1 cellular context compared by ENCODE assay signal in the genomic region with DNA sequence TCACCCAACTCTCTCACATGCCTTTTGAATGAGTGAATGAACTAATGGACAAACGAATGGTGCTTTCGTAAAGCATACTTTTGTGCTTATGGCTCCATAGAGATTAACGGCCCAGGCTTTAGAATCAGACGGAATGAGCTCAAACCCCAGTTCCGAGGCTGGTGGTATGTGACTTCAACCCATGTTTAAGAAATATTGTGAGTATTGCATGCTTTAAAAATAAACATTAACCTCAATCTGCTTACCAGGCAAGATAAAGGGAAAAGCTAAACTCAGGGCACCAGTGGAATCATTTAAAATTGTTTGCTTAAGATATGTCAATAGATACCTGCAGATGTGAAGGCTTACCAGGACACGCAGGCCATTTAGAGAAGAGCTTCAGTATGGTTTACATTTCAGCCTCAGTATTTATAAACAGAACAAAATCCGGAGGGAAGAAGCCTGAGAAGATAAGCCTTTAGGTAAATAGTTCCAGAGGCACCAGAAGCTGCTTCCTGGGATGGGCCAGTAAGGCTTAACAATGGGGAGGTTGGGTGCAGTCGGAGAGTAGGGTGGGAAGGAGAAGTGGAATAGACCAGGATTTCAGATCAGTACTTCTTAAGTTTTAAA.
TF ChIP-seq lines count a peak whose summit lies in the region.

No MANE protein-coding gene starts in this region.

TF ChIP-seq in HepG2, 621 proteins besides CTCF, POLR2A, EP300 and RAD21 (continued from another document and continues in another):
- TF ChIP-seq, protein P1, sequence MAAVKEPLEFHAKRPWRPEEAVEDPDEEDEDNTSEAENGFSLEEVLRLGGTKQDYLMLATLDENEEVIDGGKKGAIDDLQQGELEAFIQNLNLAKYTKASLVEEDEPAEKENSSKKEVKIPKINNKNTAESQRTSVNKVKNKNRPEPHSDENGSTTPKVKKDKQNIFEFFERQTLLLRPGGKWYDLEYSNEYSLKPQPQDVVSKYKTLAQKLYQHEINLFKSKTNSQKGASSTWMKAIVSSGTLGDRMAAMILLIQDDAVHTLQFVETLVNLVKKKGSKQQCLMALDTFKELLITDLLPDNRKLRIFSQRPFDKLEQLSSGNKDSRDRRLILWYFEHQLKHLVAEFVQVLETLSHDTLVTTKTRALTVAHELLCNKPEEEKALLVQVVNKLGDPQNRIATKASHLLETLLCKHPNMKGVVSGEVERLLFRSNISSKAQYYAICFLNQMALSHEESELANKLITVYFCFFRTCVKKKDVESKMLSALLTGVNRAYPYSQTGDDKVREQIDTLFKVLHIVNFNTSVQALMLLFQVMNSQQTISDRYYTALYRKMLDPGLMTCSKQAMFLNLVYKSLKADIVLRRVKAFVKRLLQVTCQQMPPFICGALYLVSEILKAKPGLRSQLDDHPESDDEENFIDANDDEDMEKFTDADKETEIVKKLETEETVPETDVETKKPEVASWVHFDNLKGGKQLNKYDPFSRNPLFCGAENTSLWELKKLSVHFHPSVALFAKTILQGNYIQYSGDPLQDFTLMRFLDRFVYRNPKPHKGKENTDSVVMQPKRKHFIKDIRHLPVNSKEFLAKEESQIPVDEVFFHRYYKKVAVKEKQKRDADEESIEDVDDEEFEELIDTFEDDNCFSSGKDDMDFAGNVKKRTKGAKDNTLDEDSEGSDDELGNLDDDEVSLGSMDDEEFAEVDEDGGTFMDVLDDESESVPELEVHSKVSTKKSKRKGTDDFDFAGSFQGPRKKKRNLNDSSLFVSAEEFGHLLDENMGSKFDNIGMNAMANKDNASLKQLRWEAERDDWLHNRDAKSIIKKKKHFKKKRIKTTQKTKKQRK (IDR thresholded peaks at IDR 0.05; ENCODE audit: low read length), result no peak
- TF ChIP-seq KDM5B (CRISPR knock-in tag; IDR thresholded peaks at IDR 0.05; ENCODE audit: borderline replicate concordance) (no peak), KDM4B (CRISPR knock-in tag; IDR thresholded peaks at IDR 0.05) (no peak), MBD4 (IDR thresholded peaks at IDR 0.05; ENCODE audit: borderline replicate concordance, low read length) (peak; percentile 70; the same call in 1 of the 2 replicates), ZNF737 (CRISPR knock-in tag; IDR thresholded peaks at IDR 0.05; ENCODE audit: borderline replicate concordance) (no peak), MXI1 (IDR thresholded peaks at IDR 0.05; ENCODE audit: borderline replicate concordance, low read depth, low read length) (no peak), ZNF629 (CRISPR knock-in tag; conservative IDR thresholded peaks at IDR 0.05) (peak; percentile 81), HNF4A (CRISPR knock-in tag; IDR thresholded peaks at IDR 0.05) (peak; percentile 73), SP140L (CRISPR knock-in tag; IDR thresholded peaks at IDR 0.05; ENCODE audit: borderline replicate concordance) (no peak), KDM6A (CRISPR knock-in tag; IDR thresholded peaks at IDR 0.05; ENCODE audit: low read depth) (peak; percentile 65; the same call in 1 of the 2 replicates), RFXAP (CRISPR knock-in tag; IDR thresholded peaks at IDR 0.05; ENCODE audit: borderline replicate concordance) (0 out of 2 replicates have a peak, but pooled peaks have one; percentile 65), ZNF788 (CRISPR knock-in tag; IDR thresholded peaks at IDR 0.05; ENCODE audit: borderline replicate concordance) (peak; percentile 41; the same call in 1 of the 2 replicates), ZSCAN31 (CRISPR knock-in tag; IDR thresholded peaks at IDR 0.05; ENCODE audit: low read depth) (peak; percentile 67; the same call in 1 of the 2 replicates), RFXANK (CRISPR knock-in tag; IDR thresholded peaks at IDR 0.05) (no peak), SMAD3 (CRISPR knock-in tag; IDR thresholded peaks at IDR 0.05) (peak; percentile 51; the same call in 1 of the 2 replicates), ZNF703 (CRISPR knock-in tag; IDR thresholded peaks at IDR 0.05; ENCODE audit: borderline replicate concordance) (peak; percentile 88), HHEX (CRISPR knock-in tag; IDR thresholded peaks at IDR 0.05) (peak; percentile 91), FIP1L1 (IDR thresholded peaks at IDR 0.05; ENCODE audit: borderline replicate concordance, insufficient read depth, low read depth, low read length) (no peak), NR2C2 (CRISPR knock-in tag; IDR thresholded peaks at IDR 0.05; ENCODE audit: borderline replicate concordance) (no peak), ARNT2 (CRISPR knock-in tag; IDR thresholded peaks at IDR 0.05; ENCODE audit: low read depth) (no peak), SRY (CRISPR knock-in tag; IDR thresholded peaks at IDR 0.05) (no peak), MAFG (CRISPR knock-in tag; IDR thresholded peaks at IDR 0.05) (no peak), NR2F6 (IDR thresholded peaks at IDR 0.05) (peak; percentile 87), NR2F6 (CRISPR knock-in tag; IDR thresholded peaks at IDR 0.05) (peak; percentile 71; the same call in 1 of the 2 replicates), ARNT (IDR thresholded peaks at IDR 0.05) (no peak), ZNF441 (CRISPR knock-in tag; IDR thresholded peaks at IDR 0.05; ENCODE audit: borderline replicate concordance) (0 out of 2 replicates have a peak, but pooled peaks have one; percentile 21), TCF7L2 (IDR thresholded peaks at IDR 0.05; ENCODE audit: low read depth, low read length) (peak; percentile 59), ZNF652 (CRISPR knock-in tag; IDR thresholded peaks at IDR 0.05; ENCODE audit: borderline replicate concordance, low read depth) (0 out of 2 replicates have a peak, but pooled peaks have one; percentile 9), ZNF672 (CRISPR knock-in tag; IDR thresholded peaks at IDR 0.05) (no peak), ERF (CRISPR knock-in tag; IDR thresholded peaks at IDR 0.05) (peak; percentile 82), RXRB (CRISPR knock-in tag; IDR thresholded peaks at IDR 0.05; ENCODE audit: borderline replicate concordance) (peak; percentile 78), PITX1 (CRISPR knock-in tag; IDR thresholded peaks at IDR 0.05) (peak; percentile 99), CREB1 (IDR thresholded peaks at IDR 0.05) (no peak), CREB1 (CRISPR knock-in tag; IDR thresholded peaks at IDR 0.05) (peak; percentile 70), CHD4 (IDR thresholded peaks at IDR 0.05; ENCODE audit: borderline replicate concordance, low read length) (no peak), SAP130 (CRISPR knock-in tag; IDR thresholded peaks at IDR 0.05; ENCODE audit: low read depth) (peak; percentile 67), ZFP36L2 (CRISPR knock-in tag; IDR thresholded peaks at IDR 0.05) (no peak)
- TF ChIP-seq, protein P2, sequence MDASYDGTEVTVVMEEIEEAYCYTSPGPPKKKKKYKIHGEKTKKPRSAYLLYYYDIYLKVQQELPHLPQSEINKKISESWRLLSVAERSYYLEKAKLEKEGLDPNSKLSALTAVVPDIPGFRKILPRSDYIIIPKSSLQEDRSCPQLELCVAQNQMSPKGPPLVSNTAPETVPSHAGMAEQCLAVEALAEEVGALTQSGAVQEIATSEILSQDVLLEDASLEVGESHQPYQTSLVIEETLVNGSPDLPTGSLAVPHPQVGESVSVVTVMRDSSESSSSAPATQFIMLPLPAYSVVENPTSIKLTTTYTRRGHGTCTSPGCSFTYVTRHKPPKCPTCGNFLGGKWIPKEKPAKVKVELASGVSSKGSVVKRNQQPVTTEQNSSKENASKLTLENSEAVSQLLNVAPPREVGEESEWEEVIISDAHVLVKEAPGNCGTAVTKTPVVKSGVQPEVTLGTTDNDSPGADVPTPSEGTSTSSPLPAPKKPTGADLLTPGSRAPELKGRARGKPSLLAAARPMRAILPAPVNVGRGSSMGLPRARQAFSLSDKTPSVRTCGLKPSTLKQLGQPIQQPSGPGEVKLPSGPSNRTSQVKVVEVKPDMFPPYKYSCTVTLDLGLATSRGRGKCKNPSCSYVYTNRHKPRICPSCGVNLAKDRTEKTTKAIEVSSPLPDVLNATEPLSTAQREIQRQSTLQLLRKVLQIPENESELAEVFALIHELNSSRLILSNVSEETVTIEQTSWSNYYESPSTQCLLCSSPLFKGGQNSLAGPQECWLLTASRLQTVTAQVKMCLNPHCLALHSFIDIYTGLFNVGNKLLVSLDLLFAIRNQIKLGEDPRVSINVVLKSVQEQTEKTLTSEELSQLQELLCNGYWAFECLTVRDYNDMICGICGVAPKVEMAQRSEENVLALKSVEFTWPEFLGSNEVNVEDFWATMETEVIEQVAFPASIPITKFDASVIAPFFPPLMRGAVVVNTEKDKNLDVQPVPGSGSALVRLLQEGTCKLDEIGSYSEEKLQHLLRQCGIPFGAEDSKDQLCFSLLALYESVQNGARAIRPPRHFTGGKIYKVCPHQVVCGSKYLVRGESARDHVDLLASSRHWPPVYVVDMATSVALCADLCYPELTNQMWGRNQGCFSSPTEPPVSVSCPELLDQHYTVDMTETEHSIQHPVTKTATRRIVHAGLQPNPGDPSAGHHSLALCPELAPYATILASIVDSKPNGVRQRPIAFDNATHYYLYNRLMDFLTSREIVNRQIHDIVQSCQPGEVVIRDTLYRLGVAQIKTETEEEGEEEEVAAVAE (CRISPR knock-in tag; IDR thresholded peaks at IDR 0.05; ENCODE audit: borderline replicate concordance), result no peak
- TF ChIP-seq, protein P3, sequence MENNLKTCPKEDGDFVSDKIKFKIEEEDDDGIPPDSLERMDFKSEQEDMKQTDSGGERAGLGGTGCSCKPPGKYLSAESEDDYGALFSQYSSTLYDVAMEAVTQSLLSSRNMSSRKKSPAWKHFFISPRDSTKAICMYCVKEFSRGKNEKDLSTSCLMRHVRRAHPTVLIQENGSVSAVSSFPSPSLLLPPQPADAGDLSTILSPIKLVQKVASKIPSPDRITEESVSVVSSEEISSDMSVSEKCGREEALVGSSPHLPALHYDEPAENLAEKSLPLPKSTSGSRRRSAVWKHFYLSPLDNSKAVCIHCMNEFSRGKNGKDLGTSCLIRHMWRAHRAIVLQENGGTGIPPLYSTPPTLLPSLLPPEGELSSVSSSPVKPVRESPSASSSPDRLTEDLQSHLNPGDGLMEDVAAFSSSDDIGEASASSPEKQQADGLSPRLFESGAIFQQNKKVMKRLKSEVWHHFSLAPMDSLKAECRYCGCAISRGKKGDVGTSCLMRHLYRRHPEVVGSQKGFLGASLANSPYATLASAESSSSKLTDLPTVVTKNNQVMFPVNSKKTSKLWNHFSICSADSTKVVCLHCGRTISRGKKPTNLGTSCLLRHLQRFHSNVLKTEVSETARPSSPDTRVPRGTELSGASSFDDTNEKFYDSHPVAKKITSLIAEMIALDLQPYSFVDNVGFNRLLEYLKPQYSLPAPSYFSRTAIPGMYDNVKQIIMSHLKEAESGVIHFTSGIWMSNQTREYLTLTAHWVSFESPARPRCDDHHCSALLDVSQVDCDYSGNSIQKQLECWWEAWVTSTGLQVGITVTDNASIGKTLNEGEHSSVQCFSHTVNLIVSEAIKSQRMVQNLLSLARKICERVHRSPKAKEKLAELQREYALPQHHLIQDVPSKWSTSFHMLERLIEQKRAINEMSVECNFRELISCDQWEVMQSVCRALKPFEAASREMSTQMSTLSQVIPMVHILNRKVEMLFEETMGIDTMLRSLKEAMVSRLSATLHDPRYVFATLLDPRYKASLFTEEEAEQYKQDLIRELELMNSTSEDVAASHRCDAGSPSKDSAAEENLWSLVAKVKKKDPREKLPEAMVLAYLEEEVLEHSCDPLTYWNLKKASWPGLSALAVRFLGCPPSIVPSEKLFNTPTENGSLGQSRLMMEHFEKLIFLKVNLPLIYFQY (CRISPR knock-in tag; IDR thresholded peaks at IDR 0.05; ENCODE audit: borderline replicate concordance), result no peak
- TF ChIP-seq, protein P4, sequence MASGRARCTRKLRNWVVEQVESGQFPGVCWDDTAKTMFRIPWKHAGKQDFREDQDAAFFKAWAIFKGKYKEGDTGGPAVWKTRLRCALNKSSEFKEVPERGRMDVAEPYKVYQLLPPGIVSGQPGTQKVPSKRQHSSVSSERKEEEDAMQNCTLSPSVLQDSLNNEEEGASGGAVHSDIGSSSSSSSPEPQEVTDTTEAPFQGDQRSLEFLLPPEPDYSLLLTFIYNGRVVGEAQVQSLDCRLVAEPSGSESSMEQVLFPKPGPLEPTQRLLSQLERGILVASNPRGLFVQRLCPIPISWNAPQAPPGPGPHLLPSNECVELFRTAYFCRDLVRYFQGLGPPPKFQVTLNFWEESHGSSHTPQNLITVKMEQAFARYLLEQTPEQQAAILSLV (CRISPR knock-in tag; IDR thresholded peaks at IDR 0.05; ENCODE audit: borderline replicate concordance), result no peak
- TF ChIP-seq, protein P5, sequence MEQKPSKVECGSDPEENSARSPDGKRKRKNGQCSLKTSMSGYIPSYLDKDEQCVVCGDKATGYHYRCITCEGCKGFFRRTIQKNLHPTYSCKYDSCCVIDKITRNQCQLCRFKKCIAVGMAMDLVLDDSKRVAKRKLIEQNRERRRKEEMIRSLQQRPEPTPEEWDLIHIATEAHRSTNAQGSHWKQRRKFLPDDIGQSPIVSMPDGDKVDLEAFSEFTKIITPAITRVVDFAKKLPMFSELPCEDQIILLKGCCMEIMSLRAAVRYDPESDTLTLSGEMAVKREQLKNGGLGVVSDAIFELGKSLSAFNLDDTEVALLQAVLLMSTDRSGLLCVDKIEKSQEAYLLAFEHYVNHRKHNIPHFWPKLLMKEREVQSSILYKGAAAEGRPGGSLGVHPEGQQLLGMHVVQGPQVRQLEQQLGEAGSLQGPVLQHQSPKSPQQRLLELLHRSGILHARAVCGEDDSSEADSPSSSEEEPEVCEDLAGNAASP (CRISPR knock-in tag; IDR thresholded peaks at IDR 0.05; ENCODE audit: borderline replicate concordance), result peak; percentile 79; the same call in 1 of the 2 replicates
- TF ChIP-seq, protein P6, sequence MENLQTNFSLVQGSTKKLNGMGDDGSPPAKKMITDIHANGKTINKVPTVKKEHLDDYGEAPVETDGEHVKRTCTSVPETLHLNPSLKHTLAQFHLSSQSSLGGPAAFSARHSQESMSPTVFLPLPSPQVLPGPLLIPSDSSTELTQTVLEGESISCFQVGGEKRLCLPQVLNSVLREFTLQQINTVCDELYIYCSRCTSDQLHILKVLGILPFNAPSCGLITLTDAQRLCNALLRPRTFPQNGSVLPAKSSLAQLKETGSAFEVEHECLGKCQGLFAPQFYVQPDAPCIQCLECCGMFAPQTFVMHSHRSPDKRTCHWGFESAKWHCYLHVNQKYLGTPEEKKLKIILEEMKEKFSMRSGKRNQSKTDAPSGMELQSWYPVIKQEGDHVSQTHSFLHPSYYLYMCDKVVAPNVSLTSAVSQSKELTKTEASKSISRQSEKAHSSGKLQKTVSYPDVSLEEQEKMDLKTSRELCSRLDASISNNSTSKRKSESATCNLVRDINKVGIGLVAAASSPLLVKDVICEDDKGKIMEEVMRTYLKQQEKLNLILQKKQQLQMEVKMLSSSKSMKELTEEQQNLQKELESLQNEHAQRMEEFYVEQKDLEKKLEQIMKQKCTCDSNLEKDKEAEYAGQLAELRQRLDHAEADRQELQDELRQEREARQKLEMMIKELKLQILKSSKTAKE (CRISPR knock-in tag; IDR thresholded peaks at IDR 0.05; ENCODE audit: borderline replicate concordance), result peak; percentile 55; the same call in 1 of the 2 replicates
- TF ChIP-seq, protein P7, sequence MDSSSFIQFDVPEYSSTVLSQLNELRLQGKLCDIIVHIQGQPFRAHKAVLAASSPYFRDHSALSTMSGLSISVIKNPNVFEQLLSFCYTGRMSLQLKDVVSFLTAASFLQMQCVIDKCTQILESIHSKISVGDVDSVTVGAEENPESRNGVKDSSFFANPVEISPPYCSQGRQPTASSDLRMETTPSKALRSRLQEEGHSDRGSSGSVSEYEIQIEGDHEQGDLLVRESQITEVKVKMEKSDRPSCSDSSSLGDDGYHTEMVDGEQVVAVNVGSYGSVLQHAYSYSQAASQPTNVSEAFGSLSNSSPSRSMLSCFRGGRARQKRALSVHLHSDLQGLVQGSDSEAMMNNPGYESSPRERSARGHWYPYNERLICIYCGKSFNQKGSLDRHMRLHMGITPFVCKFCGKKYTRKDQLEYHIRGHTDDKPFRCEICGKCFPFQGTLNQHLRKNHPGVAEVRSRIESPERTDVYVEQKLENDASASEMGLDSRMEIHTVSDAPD (CRISPR knock-in tag; IDR thresholded peaks at IDR 0.05), result peak; percentile 68; the same call in 1 of the 2 replicates
